27 cellular contexts compared by ENCODE assay signal in the genomic region with DNA sequence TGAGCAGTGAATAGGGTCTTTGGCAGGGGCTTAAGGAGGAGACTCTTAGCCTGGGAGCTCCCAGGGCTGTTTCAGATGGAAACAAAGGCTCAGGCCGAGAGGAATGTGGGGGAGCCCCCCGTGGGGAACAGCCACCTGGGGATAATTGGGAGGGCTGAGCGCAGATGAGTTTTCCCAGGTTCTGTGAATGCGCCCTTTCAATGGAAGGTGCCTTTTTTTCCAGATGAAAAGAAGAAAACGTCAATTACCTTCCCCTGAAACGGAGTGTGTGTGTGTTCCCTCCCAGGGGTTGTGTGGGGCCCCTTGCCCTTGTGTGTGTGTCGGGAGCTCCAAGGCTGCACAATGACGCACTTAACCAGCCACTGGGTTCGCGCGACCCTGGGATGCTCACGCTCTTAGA. TPM values are rescaled to one million over a fixed set of nuclear protein-coding genes. Genes with fewer than 3 reads are reported as not detected.
DNase-seq lines count a peak whose midpoint lies in the region; ATAC-seq, FAIRE-seq and TF ChIP-seq lines count a peak whose summit lies in the region.
"Had no signal": no experiment of that assay in that cellular context is flagged by ENCODE, and none has a peak within 500 bp of the region (broad histone marks: within the 10 kb centered on the region; RNA-seq: fewer than 3 reads in every experiment).

No MANE protein-coding gene starts in this region.

- POLR2A ChIA-PET in K562 (lab: Yijun Ruan, JAX): interaction anchor here (0.7 to 1.2 kb wide), 3 partner anchors 9 to 11 kb away, joined by 3 read pairs; no protein-coding TSS in a partner anchor
- POLR2A ChIA-PET in CD8-positive, alpha-beta memory T cell (lab: Charles Lee): no interaction called here

- no TSS peak for BruUV-seq in K562 (replicated peaks; lab: Mats Ljungman, UMichigan)

- CTCF ChIA-PET in K562 (lab: Yijun Ruan, JAX; ENCODE audit: low intra/inter-chr PET ratio): no interaction called here
- CTCF ChIA-PET in CD8-positive, alpha-beta memory T cell (lab: Charles Lee): no interaction called here

- H3K79me2 ChIP-seq in K562 (ENCODE audit: control insufficient read depth, insufficient read depth, low read length): no peaks in the 10 kb centered on the region

- H2AFZ ChIP-seq in K562 (ENCODE audit: low read depth, low read length): peak overlapping the region; percentile 54; the same call in 1 of the 2 replicates
- H2AFZ ChIP-seq: PC-9 had no signal

- no peaks in the 10 kb centered on the region for H3K4me1 Mint-ChIP-seq in CD8-positive, alpha-beta memory T cell

- H3K9me3 Mint-ChIP-seq in CD8-positive, alpha-beta memory T cell: no peaks in the 10 kb centered on the region
- H3K9me3 Mint-ChIP-seq: activated naive CD8-positive, alpha-beta T cell treated with anti-CD3 and anti-CD28 coated beads, Interleukin-2, amount 10 ng/mL, durations not matched to agents 7 days and 5 days; effector memory CD8-positive, alpha-beta T cell had no signal

- no peak for TF ChIP-seq RAD21 in K562 (CRISPR knock-in tag; conservative IDR thresholded peaks at IDR 0.05 in 1 of 2, IDR thresholded peaks at IDR 0.05 in 1 of 2)

- TF ChIP-seq EP300 in K562 (IDR thresholded peaks at IDR 0.05; ENCODE audit: low read length): no peak

- H3K36me3 Mint-ChIP-seq in CD8-positive, alpha-beta memory T cell: no peaks in the 10 kb centered on the region
- H3K36me3 Mint-ChIP-seq: activated naive CD8-positive, alpha-beta T cell treated with anti-CD3 and anti-CD28 coated beads, Interleukin-2, amount 10 ng/mL, durations not matched to agents 7 days and 5 days had no signal

- H3K27ac ChIP-seq in HUES64 (ENCODE audit: low read depth, low read length): peak overlapping the region; percentile 39
- no peak overlapping the region for H3K27ac ChIP-seq in K562 (ENCODE audit: extremely low read depth, low read depth, low read length)
- no peak overlapping the region for H3K27ac ChIP-seq in ascending aorta
- H3K27ac ChIP-seq in CD8-positive, alpha-beta memory T cell (ENCODE audit: low read depth, low read length): no peak overlapping the region
- H3K27ac ChIP-seq: foreskin keratinocyte, PC-9 had no signal

- no peak overlapping the region for H3K4me2 ChIP-seq in K562 (ENCODE audit: insufficient read depth, low read length)
- H3K4me2 ChIP-seq: PC-9 had no signal

- H4K20me1 ChIP-seq in K562 (replicated peaks; ENCODE audit: control insufficient read depth, insufficient read depth, low read length): no peaks in the 10 kb centered on the region; the same call in 1 of the 2 replicates

- no peak overlapping the region for H3K27ac Mint-ChIP-seq in CD8-positive, alpha-beta memory T cell
- H3K27ac Mint-ChIP-seq: activated CD8-positive, alpha-beta T cell treated with anti-CD3 and anti-CD28 coated beads, Interleukin-2, amount 10 ng/mL, durations not matched to agents 7 days and 5 days; activated naive CD8-positive, alpha-beta T cell treated with anti-CD3 and anti-CD28 coated beads, Interleukin-2, amount 10 ng/mL, durations not matched to agents 7 days and 5 days; effector memory CD8-positive, alpha-beta T cell had no signal

- TF ChIP-seq POLR2A in K562 (conservative IDR thresholded peaks at IDR 0.05): no peak

- H3K4me3 Mint-ChIP-seq in CD8-positive, alpha-beta memory T cell: no peak overlapping the region
- H3K4me3 Mint-ChIP-seq: activated CD8-positive, alpha-beta T cell treated with anti-CD3 and anti-CD28 coated beads, Interleukin-2, amount 10 ng/mL, durations not matched to agents 7 days and 5 days; activated naive CD8-positive, alpha-beta T cell treated with anti-CD3 and anti-CD28 coated beads, Interleukin-2, amount 10 ng/mL, durations not matched to agents 7 days and 5 days; effector memory CD8-positive, alpha-beta T cell had no signal

- H3K9ac ChIP-seq in HUES64 (ENCODE audit: low read depth, low read length): peak overlapping the region; percentile 51
- H3K9ac ChIP-seq in K562 (ENCODE audit: insufficient read depth in 1 of 2, low read depth in 2 of 2, low read length in 2 of 2): no peak overlapping the region

- H3K9me3 ChIP-seq in HUES64 (ENCODE audit: insufficient read depth, low read depth, low read length) (no peaks in the 10 kb centered on the region), K562 (replicated peaks; ENCODE audit: control insufficient read depth, insufficient read depth, low read depth, low read length) (no peaks in the 10 kb centered on the region), ascending aorta (no peaks in the 10 kb centered on the region)
- no peaks in the 10 kb centered on the region for H3K9me3 ChIP-seq in CD8-positive, alpha-beta memory T cell (ENCODE audit: low read length)
- H3K9me3 ChIP-seq: MG63 had no signal

- in situ Hi-C loops in K562 (cut with MboI): loop anchor here (10.0 kb wide), 1 partner anchor 175 kb away; no protein-coding TSS in a partner anchor

- no peak for TF ChIP-seq CTCF in K562 (IDR thresholded peaks at IDR 0.05 in 2 of 3, conservative IDR thresholded peaks at IDR 0.05 in 1 of 3; ENCODE audit: insufficient read depth in 2 of 3, low read depth in 1 of 3, low read length in 3 of 3)
- TF ChIP-seq CTCF in ascending aorta (IDR thresholded peaks at IDR 0.05): no peak

- DNase-seq in K562 (ENCODE audit: extremely low read depth in 1 of 4, low spot score in 3 of 4) (no peak), left kidney (ENCODE audit: low read depth, low spot score) (peak; percentile 45), posterior vena cava (ENCODE audit: low spot score) (peak; percentile 55), ascending aorta (ENCODE audit: low spot score in 2 of 2) (no peak), NCI-H128 (lab: John Stamatoyannopoulos, UW; ENCODE audit: unreplicated experiment) (no peak), NCI-H2171 (lab: John Stamatoyannopoulos, UW) (no peak)
- no peak for DNase-seq in CD8-positive, alpha-beta memory T cell
- DNase-seq: activated CD8-positive, alpha-beta T cell treated with anti-CD3 and anti-CD28 coated beads, Interleukin-2, amount 10 ng/mL, durations not matched to agents 7 days and 5 days; activated effector memory CD4-positive, alpha-beta T cell treated with Interleukin-2 at 50 U/mL for 16 hours; activated naive CD8-positive, alpha-beta T cell treated with anti-CD3 and anti-CD28 coated beads, Interleukin-2, amount 10 ng/mL, durations not matched to agents 7 days and 5 days; activated T-cell treated with anti-CD3 and anti-CD28 coated beads for 4 hours; DMS 273 treated with DMSO at 0.1 percent for 48 hours; effector memory CD8-positive, alpha-beta T cell; foreskin keratinocyte; MG63; NCI-H1417; NCI-H2081; nucleus accumbens; PC-9; SIG-M5; stimulated activated CD4-positive, alpha-beta T cell treated with anti-CD3 and anti-CD28 coated beads, Interleukin-4, amount 100 ng/mL, for 24 hours; stimulated activated naive CD4-positive, alpha-beta T cell treated with Interleukin-2 at 50 U/mL for 16 hours; trophoblast cell had no signal

- no peaks in the 10 kb centered on the region; the same call in 1 of the 2 replicates for H3K27me3 ChIP-seq in HUES64 (ENCODE audit: insufficient read depth, low read length)
- no peaks in the 10 kb centered on the region for H3K27me3 ChIP-seq in K562 (ENCODE audit: control insufficient read depth in 2 of 2, insufficient read depth in 2 of 2, low read length in 2 of 2)
- H3K27me3 ChIP-seq in ascending aorta: no peaks in the 10 kb centered on the region
- no peaks in the 10 kb centered on the region for H3K27me3 ChIP-seq in CD8-positive, alpha-beta memory T cell (ENCODE audit: insufficient read depth, low read length, poor library complexity, severe bottlenecking)
- H3K27me3 ChIP-seq: foreskin keratinocyte, MG63 had no signal

- H3K36me3 ChIP-seq in HUES64 (ENCODE audit: insufficient read depth, low read length) (no peaks in the 10 kb centered on the region), K562 (ENCODE audit: control insufficient read depth, insufficient read depth, low read length) (no peaks in the 10 kb centered on the region), ascending aorta (no peaks in the 10 kb centered on the region)
- no peaks in the 10 kb centered on the region for H3K36me3 ChIP-seq in CD8-positive, alpha-beta memory T cell (ENCODE audit: insufficient read depth, low read length)
- H3K36me3 ChIP-seq: MG63 had no signal

- no peaks in the 10 kb centered on the region for H3K9me1 ChIP-seq in K562 (ENCODE audit: control insufficient read depth, insufficient read depth, low read length)

- FAIRE-seq in K562 (lab: Jason Lieb, UNC): no peak
- FAIRE-seq: GM19239 had no signal

- ATAC-seq in K562: no peak
- ATAC-seq: activated CD4-positive, CD25-positive, alpha-beta regulatory T cell treated with anti-CD3 and anti-CD28 coated beads, Interleukin-2, amount 50 U/mL, for 24 hours; activated CD8-positive, alpha-beta T cell treated with anti-CD3 and anti-CD28 coated beads, Interleukin-2, amount 10 ng/mL, durations not matched to agents 7 days and 5 days; effector memory CD8-positive, alpha-beta T cell; esophagus mucosa; foreskin keratinocyte had no signal

- H3K4me3 ChIP-seq in HUES64 (ENCODE audit: low read length) (no peak overlapping the region), K562 (no peak overlapping the region), ascending aorta (no peak overlapping the region)
- no peak overlapping the region for H3K4me3 ChIP-seq in CD8-positive, alpha-beta memory T cell (ENCODE audit: low read length)
- H3K4me3 ChIP-seq: MG63, PC-9 had no signal

- WGBS in HUES64: 47% methylated on average over 12 of the region's 12 CpGs
- WGBS in K562 (ENCODE audit: insufficient coverage, low coverage, missing lambda C conversion rate): 64% methylated on average over 7 of the region's 12 CpGs

- peaks cover 0 to 17% of the 10 kb centered on the region in 2 donors for H3K27me3 Mint-ChIP-seq in CD8-positive, alpha-beta memory T cell
- H3K27me3 Mint-ChIP-seq: activated naive CD8-positive, alpha-beta T cell treated with anti-CD3 and anti-CD28 coated beads, Interleukin-2, amount 10 ng/mL, durations not matched to agents 7 days and 5 days had no signal

- intact Hi-C loops in K562 (cut with micrococcal nuclease) (no loop called here), posterior vena cava (cut with DNase I) (no loop called here), ascending aorta (cut with DNase I) (no loop called here)

- peaks cover 39% of the 10 kb centered on the region for H3K4me1 ChIP-seq in HUES64 (ENCODE audit: insufficient read depth, low read length)
- peaks cover 0 to 33% of the 10 kb centered on the region in 2 experiments; a peak in 3 of 5 replicates for H3K4me1 ChIP-seq in K562 (replicated peaks in 1 of 2; ENCODE audit: control insufficient read depth in 2 of 2, insufficient read depth in 2 of 2, low read length in 2 of 2)
- H3K4me1 ChIP-seq in ascending aorta: no peaks in the 10 kb centered on the region
- H3K4me1 ChIP-seq in CD8-positive, alpha-beta memory T cell (ENCODE audit: insufficient read depth, low read length): no peaks in the 10 kb centered on the region
- H3K4me1 ChIP-seq: foreskin keratinocyte had no signal

RNA-seq across cellular contexts. Expression of a gene that starts 14.4 kb away (rescaled TPM):
- polyA plus RNA-seq in HUES64 (2013, experiment 1 of 2): 2.2 TPM
- 2.4 TPM for polyA plus RNA-seq in HUES64 (2013, experiment 2 of 2)
- 6.3 and 7.3 TPM in 2 replicates for total RNA-seq in K562 (2011; cell fraction: chromatin; rRNA removed; ENCODE audit: low replicate concordance)
- total RNA-seq in K562 (2011; cell fraction: nucleolus; rRNA removed): 3.7 TPM in 2 replicates
- 5.4 and 7.5 TPM in 2 replicates for total RNA-seq in K562 (2011; cell fraction: nucleoplasm; rRNA removed)
- total RNA-seq in K562 (2014; rRNA removed): 0.37 and 0.77 TPM in 2 replicates
- 0.69 and 1.1 TPM in 2 replicates for total RNA-seq in K562 (2014; rRNA removed; fragmentation: Illumina TruSeq; extraction: Trizol)
- 0.83 and 1.3 TPM in 2 replicates for total RNA-seq in K562 (2015; rRNA removed; fragmentation: Illumina TruSeq; extraction: Trizol)
- total RNA-seq in K562 (2021): 2.7 and 3.8 TPM in 2 replicates
- 0.05 TPM in 1 of 2 replicates, not detected in the other for polyA plus RNA-seq in K562 (2011; rRNA removed)
- 0.06 and 0.09 TPM in 2 replicates for polyA plus RNA-seq in K562 (2011; cell fraction: cytosol; rRNA removed)
- polyA plus RNA-seq in K562 (2011; cell fraction: nucleus; rRNA removed): 0.04 and 0.36 TPM in 2 replicates
- 2.7 and 17.3 TPM in 2 replicates for polyA plus RNA-seq in K562 (2012)
- polyA plus RNA-seq in K562 (2014; fragmentation: Illumina TruSeq; extraction: Trizol): 2.4 TPM in 2 replicates
- polyA plus RNA-seq in K562 (2014; fragmentation: Nextera tagmentation; extraction: Ambion mirVana): under 1 TPM; 0.10 to 0.15 TPM
- 3.9 and 5.3 TPM in 2 replicates for polyA plus RNA-seq in K562 (2014; rRNA removed)
- polyA minus RNA-seq in K562 (2011; rRNA and poly(A)+ RNA removed): not detected in 2 replicates
- not detected in 2 replicates for polyA minus RNA-seq in K562 (2011; cell fraction: cytosol; rRNA and poly(A)+ RNA removed)
- not detected in 2 replicates for polyA minus RNA-seq in K562 (2011; cell fraction: nucleus; rRNA and poly(A)+ RNA removed)
- 10 to 100 TPM; 56.2 to 99.4 TPM for total RNA-seq in posterior vena cava
- total RNA-seq in ascending aorta: 105 TPM
- under 1 TPM in 1 of 2 experiments, not detected in 1; 0.13 TPM for total RNA-seq in CD8-positive, alpha-beta memory T cell
- polyA plus RNA-seq in CD8-positive, alpha-beta memory T cell: not detected
- total RNA-seq: activated CD8-positive, alpha-beta T cell treated with anti-CD3 and anti-CD28 coated beads, Interleukin-2, amount 10 ng/mL, durations not matched to agents 7 days and 5 days; activated naive CD8-positive, alpha-beta T cell treated with anti-CD3 and anti-CD28 coated beads, Interleukin-2, amount 10 ng/mL, durations not matched to agents 7 days and 5 days; PC-9 had no signal

Comparison
In these comparisons a context has a peak if more than half of its experiments do, and no peak if none do; other contexts are left out.
1. DNase-seq: peak in left kidney (single experiment) and posterior vena cava (single experiment); none in K562 (0 of 4), ascending aorta (0 of 2), NCI-H128 (single experiment), NCI-H2171 (single experiment) and CD8-positive, alpha-beta memory T cell (0 of 5).
2. RNA of a gene that starts 14.4 kb away (total RNA-seq): 105 TPM in ascending aorta (single experiment) and 56.2 to 99.4 TPM in posterior vena cava; 0.37 to 7.5 TPM in K562 and 0.13 TPM in CD8-positive, alpha-beta memory T cell; every median in the first group is over 4 times any median in the second.